Comparison of ENCODE assay signal across 7 cellular contexts in the genomic region with DNA sequence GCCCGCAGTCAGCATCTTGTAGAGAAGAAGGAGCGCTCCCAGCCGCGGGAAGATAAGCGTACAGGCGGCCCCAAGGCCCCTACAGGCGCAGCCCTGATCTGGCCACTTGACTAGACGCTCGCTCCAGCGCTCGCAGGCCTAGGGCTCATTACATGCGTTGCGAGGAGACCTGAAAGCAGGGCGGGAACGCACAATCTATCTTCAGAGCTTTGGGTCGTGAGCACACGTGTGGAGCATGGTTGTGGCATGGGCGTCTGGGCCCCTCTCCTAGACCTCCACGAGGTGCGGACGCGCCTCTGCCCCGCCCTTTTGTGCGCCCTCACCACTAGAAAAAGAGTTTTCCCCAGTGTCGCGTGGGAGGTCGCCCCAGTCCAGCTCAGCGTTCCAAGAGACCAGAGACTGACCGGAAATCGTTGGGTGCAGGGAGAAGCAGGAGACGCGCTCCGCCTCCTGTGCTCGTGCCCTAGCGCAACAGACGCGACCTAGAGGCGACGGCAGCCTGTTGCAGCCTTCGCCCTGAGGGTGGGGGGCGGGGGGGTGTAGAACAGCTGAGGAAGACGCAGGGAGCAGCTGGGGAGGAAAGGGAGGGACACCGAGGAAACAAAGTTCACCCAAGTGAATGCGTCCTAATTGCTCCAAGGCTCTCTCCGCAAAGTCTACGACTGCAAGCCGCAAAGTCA. TPM values are rescaled to one million over a fixed set of nuclear protein-coding genes. Genes with fewer than 3 reads are reported as not detected.
DNase-seq lines count a peak whose midpoint lies in the region; ATAC-seq and TF ChIP-seq lines count a peak whose summit lies in the region.

No MANE protein-coding gene starts in this region.

- H3K27ac ChIP-seq in HUES6 (ENCODE audit: low read depth, low read length) (no peak overlapping the region), right lobe of liver (peak overlapping the region; percentile 33 to 54 (median 33)), thymus (ENCODE audit: low read depth) (peak overlapping the region; percentile 18)

- no peaks in the 10 kb centered on the region for H3K36me3 ChIP-seq in HUES6 (ENCODE audit: control insufficient read depth, insufficient read depth, low read length)
- no peaks in the 10 kb centered on the region for H3K36me3 ChIP-seq in right lobe of liver
- H3K36me3 ChIP-seq in thymus (ENCODE audit: control insufficient read depth, insufficient read depth): no peaks in the 10 kb centered on the region

- 5% methylated on average over 14 of the region's 47 CpGs for WGBS in right lobe of liver (ENCODE audit: insufficient coverage, low coverage, low lambda C conversion rate, missing lambda C conversion rate)
- WGBS in thymus: 9% methylated on average over 47 of the region's 47 CpGs

- TF ChIP-seq POLR2A in right lobe of liver (IDR thresholded peaks at IDR 0.05): peak; percentile 16

- peaks cover 38% of the 10 kb centered on the region for H3K4me1 Mint-ChIP-seq in dendritic cell treated with granulocyte-macrophage colony-stimulating factor and Interleukin-4, amounts not matched to agents 40 ng/mL and 50 ng/mL, for 4 days (ENCODE audit: low read depth)

- intact Hi-C loops in dendritic cell treated with granulocyte-macrophage colony-stimulating factor and Interleukin-4, amounts not matched to agents 40 ng/mL and 50 ng/mL, for 4 days (cut with micrococcal nuclease): loop anchor here (10.0 kb wide), 1 partner anchor 945 kb away; no protein-coding TSS in a partner anchor
- intact Hi-C loops in right lobe of liver (cut with DNase I): no loop called here

- H3K27ac Mint-ChIP-seq in dendritic cell treated with granulocyte-macrophage colony-stimulating factor and Interleukin-4, amounts not matched to agents 40 ng/mL and 50 ng/mL, for 4 days: no peak overlapping the region

- DNase-seq in right lobe of liver (peak; percentile 57 to 79 (median 75)), superior temporal gyrus (ENCODE audit: extremely low spot score) (no peak), NCI-H1105 (lab: John Stamatoyannopoulos, UW) (no peak)

- H3K4me3 ChIP-seq in HUES6 (ENCODE audit: low read depth, low read length) (peak overlapping the region; percentile 59), right lobe of liver (peak overlapping the region; percentile 34 to 54 (median 37)), thymus (ENCODE audit: low read length) (no peak overlapping the region)

- H3K4me3 Mint-ChIP-seq in dendritic cell treated with granulocyte-macrophage colony-stimulating factor and Interleukin-4, amounts not matched to agents 40 ng/mL and 50 ng/mL, for 4 days: peak overlapping the region; percentile 53

- TF ChIP-seq CTCF in right lobe of liver (IDR thresholded peaks at IDR 0.05): peak in 2 of 4 donors; percentile 11 to 20

- peaks cover 80% of the 10 kb centered on the region for H3K27me3 Mint-ChIP-seq in dendritic cell treated with granulocyte-macrophage colony-stimulating factor and Interleukin-4, amounts not matched to agents 40 ng/mL and 50 ng/mL, for 4 days

- no peaks in the 10 kb centered on the region for H3K36me3 Mint-ChIP-seq in dendritic cell treated with granulocyte-macrophage colony-stimulating factor and Interleukin-4, amounts not matched to agents 40 ng/mL and 50 ng/mL, for 4 days (ENCODE audit: low read depth)

- no peak overlapping the region for H3K9ac ChIP-seq in HUES6 (ENCODE audit: low read length)

- peak; percentile 86 to 92 (median 88) for ATAC-seq in right lobe of liver
- ATAC-seq in GM19035 (IDR thresholded peaks at IDR 0.05; ENCODE audit: unreplicated experiment): no peak

- H3K27me3 ChIP-seq in HUES6 (ENCODE audit: control insufficient read depth, insufficient read depth, low read length) (peaks cover 84% of the 10 kb centered on the region), right lobe of liver (peaks cover 0 to 4% of the 10 kb centered on the region in 2 donors), thymus (ENCODE audit: control insufficient read depth, insufficient read depth) (peaks cover 51% of the 10 kb centered on the region)

- H3K9me3 Mint-ChIP-seq in dendritic cell treated with granulocyte-macrophage colony-stimulating factor and Interleukin-4, amounts not matched to agents 40 ng/mL and 50 ng/mL, for 4 days: no peaks in the 10 kb centered on the region

- H3K4me1 ChIP-seq in HUES6 (ENCODE audit: control insufficient read depth, insufficient read depth, low read length): peaks cover 6% of the 10 kb centered on the region
- peaks cover 0 to 24% (median 3%) of the 10 kb centered on the region in 4 donors for H3K4me1 ChIP-seq in right lobe of liver
- no peaks in the 10 kb centered on the region for H3K4me1 ChIP-seq in thymus (ENCODE audit: control insufficient read depth, insufficient read depth, low read length)

- H3K9me3 ChIP-seq in HUES6 (ENCODE audit: control insufficient read depth, insufficient read depth, low read depth, low read length) (no peaks in the 10 kb centered on the region; the same call in 1 of the 2 replicates), right lobe of liver (no peaks in the 10 kb centered on the region), thymus (ENCODE audit: control insufficient read depth) (peaks cover 1% of the 10 kb centered on the region)

RNA-seq across cellular contexts. Expression of a gene that starts 12.6 kb away (rescaled TPM):
- 1 to 10 TPM in 5 of 6 experiments, under 1 TPM in 1; 0.51 to 1.8 (median 1.2) TPM for total RNA-seq in right lobe of liver
- polyA plus RNA-seq in thymus: 4.4 TPM

Comparison
In these comparisons a context has a peak if more than half of its experiments do, and no peak if none do; other contexts are left out.
1. DNase-seq: peak in right lobe of liver (3 of 3); none in superior temporal gyrus (single experiment) and NCI-H1105 (single experiment).